In genomic region chr15:66700802-66701421, GRCh38 we compare ENCODE assay signal across 8 cellular contexts. TPM values are rescaled to one million over a fixed set of nuclear protein-coding genes. Genes with fewer than 3 reads are reported as not detected.
A peak's percentile ranks its signal among the peaks of the same experiment; 100 is the strongest.
DNase-seq lines count a peak whose midpoint lies in the region; ATAC-seq, FAIRE-seq and TF ChIP-seq lines count a peak whose summit lies in the region.

No MANE protein-coding gene starts in this region.

- 5% methylated on average over 2 of the region's 68 CpGs for WGBS in HepG2 (ENCODE audit: low lambda C conversion rate)

- no peak for TF ChIP-seq CTCF in HepG2 (CRISPR knock-in tag; IDR thresholded peaks at IDR 0.05)

- ATAC-seq in GM18907 (IDR thresholded peaks at IDR 0.05; ENCODE audit: unreplicated experiment) = peak; percentile 60
- peak; percentile 67 for ATAC-seq in HG03354 (IDR thresholded peaks at IDR 0.05; ENCODE audit: poor library complexity, severe bottlenecking, unreplicated experiment)
- ATAC-seq in HepG2 = peak; percentile 69

- in situ Hi-C loops in ACHN (cut with HindIII; ENCODE audit: low pct_ligation_motif_present, low pct_unique_long_range_greater_than_20kb, low sequenced_read_pairs) = no loop called here
- in situ Hi-C loops in HepG2 (cut with HindIII; ENCODE audit: extremely low pct_ligation_motif_present, low pct_unique_long_range_greater_than_20kb) = loop anchor here (5.0 kb wide), 3 partner anchors 71 to 141 kb away; no protein-coding TSS in a partner anchor

- no TSS peak for BruUV-seq in HepG2 (replicated peaks; lab: Mats Ljungman, UMichigan)

- H4K20me1 ChIP-seq in HepG2 (ENCODE audit: insufficient read depth, low read length) = 0 out of 2 replicates have a peak, but pooled peaks cover 8% of the 10 kb centered on the region

- H3K27ac Mint-ChIP-seq in activated CD4-positive, alpha-beta T cell treated with anti-CD3 and anti-CD28 coated beads, Interleukin-2, amount 10 ng/mL, durations not matched to agents 24 days and 14 days = peak overlapping the region; percentile 78

- no peaks in the 10 kb centered on the region for H3K9me3 ChIP-seq in HepG2 (ENCODE audit: low read length)

- H3K4me2 ChIP-seq in HepG2 (ENCODE audit: low read depth, low read length) = peak overlapping the region; percentile 99

- peaks cover 1% of the 10 kb centered on the region for H3K36me3 Mint-ChIP-seq in activated CD4-positive, alpha-beta T cell treated with anti-CD3 and anti-CD28 coated beads, Interleukin-2, amount 10 ng/mL, durations not matched to agents 24 days and 14 days (ENCODE audit: low read depth)

- H3K9ac ChIP-seq in HepG2 (ENCODE audit: insufficient read depth, low read depth, low read length) = peak overlapping the region; percentile 79

- no peak overlapping the region for H2AFZ ChIP-seq in HepG2 (ENCODE audit: low read length)

- no peak for FAIRE-seq in HepG2 (lab: Jason Lieb, UNC)

- DNase-seq in ACHN = peak; percentile 94
- peak; percentile 71 for DNase-seq in NCI-H526 treated with DMSO at 0.1 percent for 48 hours (lab: John Stamatoyannopoulos, UW)
- peak; percentile 96 for DNase-seq in activated CD4-positive, alpha-beta T cell treated with anti-CD3 and anti-CD28 coated beads, Interleukin-2, amount 10 ng/mL, durations not matched to agents 24 days and 14 days
- peak; percentile 49 for DNase-seq in cortex of kidney (lab: John Stamatoyannopoulos, UW)
- DNase-seq in HepG2 (ENCODE audit: low spot score) = peak; percentile 92
- DNase-seq in stimulated activated CD4-positive, alpha-beta T cell treated with anti-CD3 and anti-CD28 coated beads, Interleukin-2, amount 100 ng/mL, for 4 hours (ENCODE audit: low read depth) = peak; percentile 78

- H3K4me3 ChIP-seq in HepG2 (replicated peaks in 1 of 3; ENCODE audit: insufficient read depth in 1 of 3, low read depth in 2 of 3, low read length in 3 of 3) = peak overlapping the region; percentile 72 to 87 (median 87)

- H3K79me2 ChIP-seq in HepG2 (ENCODE audit: insufficient read depth, low read length) = peaks cover 28% of the 10 kb centered on the region

- H3K27ac ChIP-seq in HepG2 (ENCODE audit: extremely low read length, insufficient read depth, low read length) = peak overlapping the region; percentile 91

- no peaks in the 10 kb centered on the region for H3K36me3 ChIP-seq in HepG2 (replicated peaks in 1 of 2; ENCODE audit: control insufficient read depth in 1 of 2, insufficient read depth in 2 of 2, low read length in 2 of 2)

- TF ChIP-seq EP300 in HepG2 (IDR thresholded peaks at IDR 0.05; ENCODE audit: low read depth in 2 of 2, low read length in 2 of 2) = no peak
- TF ChIP-seq EP300 in HepG2 (CRISPR knock-in tag; IDR thresholded peaks at IDR 0.05; ENCODE audit: borderline replicate concordance) = no peak

- peaks cover 24% of the 10 kb centered on the region for H3K27me3 Mint-ChIP-seq in activated CD4-positive, alpha-beta T cell treated with anti-CD3 and anti-CD28 coated beads, Interleukin-2, amount 10 ng/mL, durations not matched to agents 24 days and 14 days

- TF ChIP-seq RAD21 in HepG2 (CRISPR knock-in tag; IDR thresholded peaks at IDR 0.05) = no peak

- intact Hi-C loops in activated CD4-positive, alpha-beta T cell treated with anti-CD3 and anti-CD28 coated beads, Interleukin-2, amount 10 ng/mL, durations not matched to agents 24 days and 14 days (cut with micrococcal nuclease) = loop anchor here (2.0 to 10.0 kb wide), 4 partner anchors 20 to 1134 kb away; no protein-coding TSS in a partner anchor
- intact Hi-C loops in HepG2 (cut with micrococcal nuclease; ENCODE audit: unreplicated experiment) = loop anchor here (5.0 kb wide), 1 partner anchor 141 kb away; no protein-coding TSS in a partner anchor

- no peaks in the 10 kb centered on the region for H3K9me3 Mint-ChIP-seq in activated CD4-positive, alpha-beta T cell treated with anti-CD3 and anti-CD28 coated beads, Interleukin-2, amount 10 ng/mL, durations not matched to agents 24 days and 14 days

- CTCF ChIA-PET in HepG2 (lab: Yijun Ruan, JAX; ENCODE audit: low intra/inter-chr PET ratio, low total read pairs) = no interaction called here

- peaks cover 19% of the 10 kb centered on the region for H3K4me1 Mint-ChIP-seq in activated CD4-positive, alpha-beta T cell treated with anti-CD3 and anti-CD28 coated beads, Interleukin-2, amount 10 ng/mL, durations not matched to agents 24 days and 14 days

- POLR2A ChIA-PET in HepG2 (lab: Yijun Ruan, JAX) = interaction anchor here (0.6 to 6.0 kb wide), 11 partner anchors 13 to 196 kb away, joined by 3 to 96 read pairs (median 4); partner anchors contain the start of genes RPL4 and ZWILCH

- H3K27me3 ChIP-seq in HepG2 (ENCODE audit: control insufficient read depth in 1 of 2, insufficient read depth in 2 of 2, low read length in 2 of 2) = no peaks in the 10 kb centered on the region; a peak in 1 of 5 replicates

- H3K4me1 ChIP-seq in HepG2 (ENCODE audit: insufficient read depth, low read length) = peaks cover 40% of the 10 kb centered on the region

- peak overlapping the region; percentile 90 for H3K4me3 Mint-ChIP-seq in activated CD4-positive, alpha-beta T cell treated with anti-CD3 and anti-CD28 coated beads, Interleukin-2, amount 10 ng/mL, durations not matched to agents 24 days and 14 days

- TF ChIP-seq POLR2A in HepG2 (IDR thresholded peaks at IDR 0.05; ENCODE audit: insufficient read depth in 1 of 2, low read depth in 2 of 2, low read length in 2 of 2) = peak; percentile 30 to 52; a peak in 3 of 4 replicates

TF ChIP-seq in HepG2, 621 proteins besides CTCF, POLR2A, EP300 and RAD21 (continues in another document):
- TF ChIP-seq SAP130 (CRISPR knock-in tag; IDR thresholded peaks at IDR 0.05; ENCODE audit: low read depth) (peak; percentile 64), NR2F6 (IDR thresholded peaks at IDR 0.05) (peak; percentile 26; the same call in 1 of the 2 replicates), NR2F6 (CRISPR knock-in tag; IDR thresholded peaks at IDR 0.05) (peak; percentile 31; the same call in 1 of the 2 replicates), KLF16 (CRISPR knock-in tag; IDR thresholded peaks at IDR 0.05) (0 out of 4 replicates have a peak, but pooled peaks of 1 of the 2 experiments have one; percentile 12), TFDP2 (CRISPR knock-in tag; IDR thresholded peaks at IDR 0.05) (peak; percentile 4; the same call in 1 of the 2 replicates), ZNF343 (CRISPR knock-in tag; IDR thresholded peaks at IDR 0.05) (no peak), NR2F2 (IDR thresholded peaks at IDR 0.05; ENCODE audit: borderline replicate concordance, low read depth) (no peak), ZBTB10 (CRISPR knock-in tag; IDR thresholded peaks at IDR 0.05; ENCODE audit: borderline replicate concordance) (peak; percentile 46; the same call in 1 of the 2 replicates)

RNA-seq across cellular contexts. Expression of gene SMAD6, which starts 1.1 kb away (rescaled TPM):
- total RNA-seq in activated CD4-positive, alpha-beta T cell treated with anti-CD3 and anti-CD28 coated beads, Interleukin-2, amount 10 ng/mL, durations not matched to agents 24 days and 14 days = 0.19 and 0.40 TPM in 2 replicates
- 2.6 and 4.4 TPM in 2 replicates for total RNA-seq in HepG2 (2016; rRNA removed; fragmentation: Illumina TruSeq; extraction: Trizol)
- total RNA-seq in HepG2 (2016; cell fraction: cytosol; rRNA removed; fragmentation: Illumina TruSeq; extraction: Trizol; ENCODE audit: low read depth) = 0.79 and 0.91 TPM in 2 replicates
- 2.3 and 4.5 TPM in 2 replicates for total RNA-seq in HepG2 (2016; cell fraction: insoluble cytoplasmic fraction; rRNA removed; fragmentation: Illumina TruSeq; extraction: Trizol)
- 2.0 and 2.2 TPM in 2 replicates for total RNA-seq in HepG2 (2016; cell fraction: membrane; rRNA removed; fragmentation: Illumina TruSeq; extraction: Trizol)
- 7.0 and 9.1 TPM in 2 replicates for total RNA-seq in HepG2 (2016; cell fraction: nucleus; rRNA removed; fragmentation: Illumina TruSeq; extraction: Trizol)
- 3.1 and 3.3 TPM in 2 replicates for polyA plus RNA-seq in HepG2 (2011; rRNA removed)
- polyA plus RNA-seq in HepG2 (2011; cell fraction: cytosol; rRNA removed) = 1.3 and 2.9 TPM in 2 replicates
- 6.7 and 14.1 TPM in 2 replicates for polyA plus RNA-seq in HepG2 (2011; cell fraction: nucleus; rRNA removed)
- 3.3 and 3.9 TPM in 2 replicates for polyA plus RNA-seq in HepG2 (2012)
- 1.1 and 2.0 TPM in 2 replicates for polyA plus RNA-seq in HepG2 (2016; cell fraction: cytosol; fragmentation: Illumina TruSeq; extraction: Trizol; ENCODE audit: low read depth)
- polyA plus RNA-seq in HepG2 (2016; cell fraction: insoluble cytoplasmic fraction; fragmentation: Illumina TruSeq; extraction: Trizol; ENCODE audit: low read depth) = 2.3 and 2.9 TPM in 2 replicates
- polyA plus RNA-seq in HepG2 (2016; cell fraction: membrane; fragmentation: Illumina TruSeq; extraction: Trizol; ENCODE audit: low read depth) = 1.5 and 2.1 TPM in 2 replicates
- 7.1 and 8.1 TPM in 2 replicates for polyA plus RNA-seq in HepG2 (2016; cell fraction: nucleus; fragmentation: Illumina TruSeq; extraction: Trizol; ENCODE audit: insufficient read depth, low read depth)
- 19.3 and 109 TPM in 2 replicates for polyA minus RNA-seq in HepG2 (2011; rRNA and poly(A)+ RNA removed; ENCODE audit: low replicate concordance)
- 5.3 and 5.6 TPM in 2 replicates for polyA minus RNA-seq in HepG2 (2011; cell fraction: cytosol; rRNA and poly(A)+ RNA removed)
- 11.7 and 25.1 TPM in 2 replicates for polyA minus RNA-seq in HepG2 (2011; cell fraction: nucleus; rRNA and poly(A)+ RNA removed)

Comparison
In these comparisons a context has a peak if more than half of its experiments do, and no peak if none do; other contexts are left out.
1. Peak in every context shown above with its lines: DNase-seq, ATAC-seq, H3K4me3 ChIP-seq and H3K27ac ChIP-seq.